Comparison of ENCODE assay signal across 15 cellular contexts in genomic region chr6:23418095-23418494, GRCh38.
DNase-seq lines count a peak whose midpoint lies in the region; ATAC-seq and TF ChIP-seq lines count a peak whose summit lies in the region.
"Had no signal": no experiment of that assay in that cellular context is flagged by ENCODE, and none has a peak within 500 bp of the region (broad histone marks: within the 10 kb centered on the region; RNA-seq: fewer than 3 reads in every experiment).

No MANE protein-coding gene starts in this region.

- H3K9me3 ChIP-seq in heart left ventricle (no peaks in the 10 kb centered on the region), uterus (no peaks in the 10 kb centered on the region)
- H3K9me3 ChIP-seq: BLaER1 treated with 17β-estradiol and CSF1 and Interleukin-3, amounts not matched to agents 10 nM and 100 nM had no signal

- H3K4me3 Mint-ChIP-seq in nephron progenitor cell = no peak overlapping the region
- H3K4me3 Mint-ChIP-seq: B cell; CD8-positive, alpha-beta T cell; H9 had no signal

- no peaks in the 10 kb centered on the region for H3K36me3 Mint-ChIP-seq in nephron progenitor cell (ENCODE audit: low read depth)
- H3K36me3 Mint-ChIP-seq: CD8-positive, alpha-beta T cell had no signal

- TF ChIP-seq POLR2A in heart left ventricle (IDR thresholded peaks at IDR 0.05) = no peak
- TF ChIP-seq POLR2A in uterus (IDR thresholded peaks at IDR 0.05) = no peak

- peaks cover 4% of the 10 kb centered on the region for H3K9me3 Mint-ChIP-seq in nephron progenitor cell
- H3K9me3 Mint-ChIP-seq: CD8-positive, alpha-beta T cell; H9 had no signal

- no peaks in the 10 kb centered on the region for H3K4me1 Mint-ChIP-seq in nephron progenitor cell
- H3K4me1 Mint-ChIP-seq: B cell had no signal

- H3K27ac ChIP-seq in heart left ventricle (no peak overlapping the region), uterus (no peak overlapping the region)
- H3K27ac ChIP-seq: BLaER1 treated with 17β-estradiol and CSF1 and Interleukin-3, amounts not matched to agents 10 nM and 100 nM had no signal

- intact Hi-C loops in heart left ventricle (cut with DNase I) = loop anchor here in 1 of 10 donors (10.0 kb wide), 1 partner anchor 213 kb away; no protein-coding TSS in a partner anchor
- intact Hi-C loops in cardiac septum (cut with DNase I) = no loop called here
- intact Hi-C loops in left cardiac atrium (cut with DNase I) = no loop called here
- intact Hi-C loops in uterus (cut with DNase I; ENCODE audit: low total_unique reads) = no loop called here

- DNase-seq in heart left ventricle = peak in 3 of 5 donors; percentile 19 to 48 (median 33)
- DNase-seq in cardiac septum (ENCODE audit: low spot score) = no peak
- DNase-seq in left cardiac atrium = no peak
- DNase-seq in nephron progenitor cell = peak; percentile 9
- DNase-seq in cerebellar cortex (ENCODE audit: low spot score) = no peak
- DNase-seq in uterus = no peak
- DNase-seq: Calu3; CD8-positive, alpha-beta T cell; DND-41; EL; GOT3; H9 had no signal

- H3K4me1 ChIP-seq in heart left ventricle (peaks cover 0 to 20% (median 6%) of the 10 kb centered on the region in 12 donors), uterus (no peaks in the 10 kb centered on the region)

- H3K27me3 ChIP-seq in heart left ventricle = no peaks in the 10 kb centered on the region
- no peaks in the 10 kb centered on the region for H3K27me3 ChIP-seq in uterus
- H3K27me3 ChIP-seq: BLaER1 treated with 17β-estradiol and CSF1 and Interleukin-3, amounts not matched to agents 10 nM and 100 nM had no signal

- WGBS in heart left ventricle, 4 donors = 44 to 72% (median 57%) methylated on average over 3 of the region's 3 CpGs

- TF ChIP-seq CTCF in heart left ventricle (IDR thresholded peaks at IDR 0.05) (no peak), nephron progenitor cell (IDR thresholded peaks at IDR 0.05) (no peak), uterus (IDR thresholded peaks at IDR 0.05) (no peak)

- no peaks in the 10 kb centered on the region for H3K36me3 ChIP-seq in heart left ventricle
- H3K36me3 ChIP-seq in uterus = no peaks in the 10 kb centered on the region
- H3K36me3 ChIP-seq: BLaER1 treated with 17β-estradiol and CSF1 and Interleukin-3, amounts not matched to agents 10 nM and 100 nM had no signal

- H3K4me3 ChIP-seq in heart left ventricle (no peak overlapping the region), uterus (no peak overlapping the region)
- H3K4me3 ChIP-seq: BLaER1 treated with 17β-estradiol and CSF1 and Interleukin-3, amounts not matched to agents 10 nM and 100 nM; GM12878 had no signal

- H3K27ac Mint-ChIP-seq in nephron progenitor cell = no peak overlapping the region
- H3K27ac Mint-ChIP-seq: B cell; CD8-positive, alpha-beta T cell; H9 had no signal

- ATAC-seq in heart left ventricle (peak; percentile 32 to 69 (median 58)), left cardiac atrium (peak; percentile 61 to 67)
- ATAC-seq: CD8-positive, alpha-beta T cell; GM12878 had no signal

- H3K27me3 Mint-ChIP-seq in nephron progenitor cell (ENCODE audit: low read depth, poor library complexity) = no peaks in the 10 kb centered on the region
- H3K27me3 Mint-ChIP-seq: B cell had no signal

Comparison
In these comparisons a context has a peak if more than half of its experiments do, and no peak if none do; other contexts are left out.
1. DNase-seq: peak in heart left ventricle (3 of 5) and nephron progenitor cell (single experiment); none in cardiac septum (single experiment), left cardiac atrium (single experiment), cerebellar cortex (single experiment) and uterus (0 of 2).